31 cellular contexts compared by ENCODE assay signal in genomic region chr16:69405326-69405725, GRCh38. TPM values are rescaled to one million over a fixed set of nuclear protein-coding genes. Genes with fewer than 3 reads are reported as not detected.
A peak's percentile ranks its signal among the peaks of the same experiment; 100 is the strongest.
DNase-seq lines count a peak whose midpoint lies in the region; ATAC-seq and TF ChIP-seq lines count a peak whose summit lies in the region.
"Had no signal": no experiment of that assay in that cellular context is flagged by ENCODE, and none has a peak within 500 bp of the region (broad histone marks: within the 10 kb centered on the region; RNA-seq: fewer than 3 reads in every experiment).

No MANE protein-coding gene starts in this region.

- no peak overlapping the region for H3K4me3 ChIP-seq in GM23338
- no peak overlapping the region for H3K4me3 ChIP-seq in SK-N-MC
- H3K4me3 ChIP-seq in thyroid gland (replicated peaks in 1 of 3), result no peak overlapping the region
- no peak overlapping the region for H3K4me3 ChIP-seq in coronary artery
- H3K4me3 ChIP-seq: BLaER1, HAP-1, K562, spleen had no signal

- peaks cover 7% of the 10 kb centered on the region; the same call in 2 of the 3 replicates for H3K4me1 Mint-ChIP-seq in GM23338
- H3K4me1 Mint-ChIP-seq in mesothelial cell of epicardium, result peaks cover 65% of the 10 kb centered on the region
- H3K4me1 Mint-ChIP-seq: activated naive CD4-positive, alpha-beta T cell treated with anti-CD3 and anti-CD28 coated beads, Interleukin-2, amount 50 U/mL, for 24 hours had no signal

- H3K4me3 Mint-ChIP-seq in GM23338 (no peak overlapping the region), mesothelial cell of epicardium (no peak overlapping the region)
- H3K4me3 Mint-ChIP-seq: activated CD4-positive, alpha-beta memory T cell treated with anti-CD3 and anti-CD28 coated beads, Interleukin-2, amount 10 ng/mL, durations not matched to agents 7 days and 5 days; activated naive CD4-positive, alpha-beta T cell treated with anti-CD3 and anti-CD28 coated beads, Interleukin-2, amount 50 U/mL, for 24 hours; activated T-helper 17 cell treated with anti-CD3 and anti-CD28 coated beads, Interleukin-2, amount 50 U/mL, for 72 hours; effector memory CD8-positive, alpha-beta T cell; naive thymus-derived CD4-positive, alpha-beta T cell; stimulated activated effector memory CD8-positive, alpha-beta T cell treated with anti-CD3 and anti-CD28 coated beads, Interleukin-12 subunit alpha, Interleukin-12 subunit beta, amount 100 ng/mL, for 72 hours had no signal

- TF ChIP-seq CTCF in GM23338 (conservative IDR thresholded peaks at IDR 0.05; ENCODE audit: low read depth in 2 of 2) (no peak), mesothelial cell of epicardium (IDR thresholded peaks at IDR 0.05; ENCODE audit: unreplicated experiment) (no peak), thyroid gland (IDR thresholded peaks at IDR 0.05) (no peak), coronary artery (IDR thresholded peaks at IDR 0.05) (no peak)

- H3K36me3 Mint-ChIP-seq in GM23338 (ENCODE audit: low read depth), result no peaks in the 10 kb centered on the region
- no peaks in the 10 kb centered on the region for H3K36me3 Mint-ChIP-seq in mesothelial cell of epicardium
- H3K36me3 Mint-ChIP-seq: activated naive CD4-positive, alpha-beta T cell treated with anti-CD3 and anti-CD28 coated beads, Interleukin-2, amount 50 U/mL, for 24 hours; naive thymus-derived CD4-positive, alpha-beta T cell; stimulated activated effector memory CD8-positive, alpha-beta T cell treated with anti-CD3 and anti-CD28 coated beads, Interleukin-12 subunit alpha, Interleukin-12 subunit beta, amount 100 ng/mL, for 72 hours had no signal

- no peak for TF ChIP-seq POLR2A in thyroid gland (IDR thresholded peaks at IDR 0.05)

- H3K9me3 ChIP-seq in SK-N-MC (ENCODE audit: low read depth, low read length) (no peaks in the 10 kb centered on the region), thyroid gland (no peaks in the 10 kb centered on the region)
- H3K9me3 ChIP-seq: HAP-1, spleen had no signal

- H3K79me2 ChIP-seq in GM23338 (replicated peaks; ENCODE audit: insufficient read depth), result no peaks in the 10 kb centered on the region

- ATAC-seq in GM23338 (no peak), GM19455 (IDR thresholded peaks at IDR 0.05; ENCODE audit: unreplicated experiment) (no peak)
- ATAC-seq: activated T-helper 17 cell treated with anti-CD3 and anti-CD28 coated beads, Interleukin-2, amount 50 U/mL, for 72 hours; effector memory CD8-positive, alpha-beta T cell; K562; naive thymus-derived CD4-positive, alpha-beta T cell; stimulated activated effector memory CD8-positive, alpha-beta T cell treated with anti-CD3 and anti-CD28 coated beads, Interleukin-12 subunit alpha, Interleukin-12 subunit beta, amount 100 ng/mL, for 72 hours had no signal

- 100% methylated on average over 2 of the region's 2 CpGs for WGBS in thyroid gland, 2 donors

- no peaks in the 10 kb centered on the region for H3K27me3 Mint-ChIP-seq in GM23338 (ENCODE audit: insufficient read depth, low read depth, poor library complexity)
- no peaks in the 10 kb centered on the region for H3K27me3 Mint-ChIP-seq in mesothelial cell of epicardium (ENCODE audit: low read depth)
- H3K27me3 Mint-ChIP-seq: activated naive CD4-positive, alpha-beta T cell treated with anti-CD3 and anti-CD28 coated beads, Interleukin-2, amount 50 U/mL, for 24 hours; activated T-helper 17 cell treated with anti-CD3 and anti-CD28 coated beads, Interleukin-2, amount 50 U/mL, for 72 hours; naive thymus-derived CD4-positive, alpha-beta T cell had no signal

- H3K36me3 ChIP-seq in GM23338 (ENCODE audit: insufficient read depth) (no peaks in the 10 kb centered on the region), SK-N-MC (ENCODE audit: insufficient read depth, low read length) (no peaks in the 10 kb centered on the region), thyroid gland (no peaks in the 10 kb centered on the region)
- H3K36me3 ChIP-seq: BLaER1, HAP-1, spleen had no signal

- no peak overlapping the region for H3K9ac ChIP-seq in SK-N-MC (ENCODE audit: insufficient read length)
- H3K9ac ChIP-seq: BLaER1 had no signal

- intact Hi-C loops in thyroid gland (cut with DNase I), result loop anchor here (10.0 kb wide), 1 partner anchor 299 kb away; no protein-coding TSS in a partner anchor

- no peaks in the 10 kb centered on the region for H3F3A ChIP-seq in GM23338 (replicated peaks; ENCODE audit: low read depth)

- H3K9me2 ChIP-seq in GM23338 (ENCODE audit: insufficient read depth), result no peaks in the 10 kb centered on the region

- H3K27ac ChIP-seq in GM23338 (ENCODE audit: low read depth) (no peak overlapping the region), SK-N-MC (peak overlapping the region; percentile 31; the same call in 1 of the 2 replicates), thyroid gland (peak overlapping the region in 2 of 3 donors; percentile 32 to 73), coronary artery (no peak overlapping the region)
- H3K27ac ChIP-seq: BLaER1 had no signal

- no peaks in the 10 kb centered on the region for H4K20me1 ChIP-seq in GM23338 (replicated peaks; ENCODE audit: insufficient read depth)
- H4K20me1 ChIP-seq: BLaER1 had no signal

- H3K4me2 ChIP-seq in GM23338, result no peak overlapping the region
- H3K4me2 ChIP-seq: BLaER1 had no signal

- H3K27me3 ChIP-seq in GM23338 (ENCODE audit: insufficient read depth) (no peaks in the 10 kb centered on the region), thyroid gland (no peaks in the 10 kb centered on the region)
- H3K27me3 ChIP-seq: BLaER1, spleen had no signal

- H3K9me3 Mint-ChIP-seq in GM23338, result no peaks in the 10 kb centered on the region; the same call in 2 of the 3 replicates
- no peaks in the 10 kb centered on the region for H3K9me3 Mint-ChIP-seq in mesothelial cell of epicardium
- H3K9me3 Mint-ChIP-seq: activated CD4-positive, alpha-beta memory T cell treated with anti-CD3 and anti-CD28 coated beads, Interleukin-2, amount 10 ng/mL, durations not matched to agents 7 days and 5 days; activated naive CD4-positive, alpha-beta T cell treated with anti-CD3 and anti-CD28 coated beads, Interleukin-2, amount 50 U/mL, for 24 hours; activated T-helper 17 cell treated with anti-CD3 and anti-CD28 coated beads, Interleukin-2, amount 50 U/mL, for 72 hours; effector memory CD8-positive, alpha-beta T cell; stimulated activated effector memory CD8-positive, alpha-beta T cell treated with anti-CD3 and anti-CD28 coated beads, Interleukin-12 subunit alpha, Interleukin-12 subunit beta, amount 100 ng/mL, for 72 hours had no signal

- DNase-seq in GM23338 (ENCODE audit: low spot score), result no peak
- no peak for DNase-seq in SK-N-MC (ENCODE audit: low read depth, low spot score)
- DNase-seq in mesothelial cell of epicardium (ENCODE audit: low spot score in 2 of 2, unreplicated experiment in 2 of 2), result no peak
- DNase-seq in thyroid gland, result no peak
- no peak for DNase-seq in coronary artery (ENCODE audit: low spot score)
- DNase-seq in CD1c-positive myeloid dendritic cell (ENCODE audit: extremely low spot score), result no peak
- DNase-seq: activated CD4-positive, alpha-beta memory T cell treated with anti-CD3 and anti-CD28 coated beads, Interleukin-2, amount 10 ng/mL, durations not matched to agents 7 days and 5 days; COR-L47; DMS79; effector memory CD8-positive, alpha-beta T cell; GDM1; hippocampal formation; naive thymus-derived CD4-positive, alpha-beta T cell; NCI-H1105 treated with DMSO at 0.1 percent for 48 hours; NCI-H2029 treated with DMSO at 0.1 percent for 48 hours; NCI-H69; spleen; stimulated activated CD4-positive, alpha-beta T cell treated with anti-CD3 and anti-CD28 coated beads, Interleukin-4, amount 100 ng/mL, for 1 hour had no signal

- H3K27ac Mint-ChIP-seq in GM23338 (no peak overlapping the region), mesothelial cell of epicardium (peak overlapping the region; percentile 92)
- H3K27ac Mint-ChIP-seq: activated CD4-positive, alpha-beta memory T cell treated with anti-CD3 and anti-CD28 coated beads, Interleukin-2, amount 10 ng/mL, durations not matched to agents 7 days and 5 days; activated naive CD4-positive, alpha-beta T cell treated with anti-CD3 and anti-CD28 coated beads, Interleukin-2, amount 50 U/mL, for 24 hours; activated T-helper 17 cell treated with anti-CD3 and anti-CD28 coated beads, Interleukin-2, amount 50 U/mL, for 72 hours; effector memory CD8-positive, alpha-beta T cell; naive thymus-derived CD4-positive, alpha-beta T cell; stimulated activated effector memory CD8-positive, alpha-beta T cell treated with anti-CD3 and anti-CD28 coated beads, Interleukin-12 subunit alpha, Interleukin-12 subunit beta, amount 100 ng/mL, for 72 hours had no signal

- peak overlapping the region; percentile 59; the same call in 1 of the 2 replicates for H2AFZ ChIP-seq in GM23338

- H3K4me1 ChIP-seq in GM23338 (ENCODE audit: insufficient read depth), result peaks cover 9% of the 10 kb centered on the region
- H3K4me1 ChIP-seq in thyroid gland, result peaks cover 16% of the 10 kb centered on the region in 2 donors

TF ChIP-seq in GM23338, 12 proteins besides CTCF, POLR2A, EP300 and RAD21 (continues in another document):
- TF ChIP-seq ZNF331 (CRISPR knock-in tag; IDR thresholded peaks at IDR 0.05; ENCODE audit: low read depth) (no peak), EZH2phosphoT487 (IDR thresholded peaks at IDR 0.05; ENCODE audit: unreplicated experiment) (no peak), CREB1 (CRISPR knock-in tag; IDR thresholded peaks at IDR 0.05; ENCODE audit: low read depth) (no peak), EZH2 (IDR thresholded peaks at IDR 0.05; ENCODE audit: low read depth, unreplicated experiment) (no peak)
- TF ChIP-seq, protein P1, sequence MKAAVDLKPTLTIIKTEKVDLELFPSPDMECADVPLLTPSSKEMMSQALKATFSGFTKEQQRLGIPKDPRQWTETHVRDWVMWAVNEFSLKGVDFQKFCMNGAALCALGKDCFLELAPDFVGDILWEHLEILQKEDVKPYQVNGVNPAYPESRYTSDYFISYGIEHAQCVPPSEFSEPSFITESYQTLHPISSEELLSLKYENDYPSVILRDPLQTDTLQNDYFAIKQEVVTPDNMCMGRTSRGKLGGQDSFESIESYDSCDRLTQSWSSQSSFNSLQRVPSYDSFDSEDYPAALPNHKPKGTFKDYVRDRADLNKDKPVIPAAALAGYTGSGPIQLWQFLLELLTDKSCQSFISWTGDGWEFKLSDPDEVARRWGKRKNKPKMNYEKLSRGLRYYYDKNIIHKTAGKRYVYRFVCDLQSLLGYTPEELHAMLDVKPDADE (IDR thresholded peaks at IDR 0.05), result no peak

RNA-seq across cellular contexts. Expression of gene CYB5B, which starts 19.1 kb away (rescaled TPM):
- total RNA-seq in GM23338 (2014; rRNA removed; shearing (Covaris generic)), result 65.4 and 72.0 TPM in 2 replicates
- polyA plus RNA-seq in GM23338 (2016; fragmentation: Nextera tagmentation; extraction: Ambion mirVana), result 100 and 110 TPM in 2 replicates
- 96.6 to 102 TPM (median 101 TPM) in 3 replicates for total RNA-seq in mesothelial cell of epicardium
- 10 to 100 TPM; 40.4 to 61.5 (median 50.4) TPM for total RNA-seq in thyroid gland

RNA-seq across cellular contexts. Expression of gene TERF2, which starts 19.5 kb away (rescaled TPM):
- total RNA-seq in GM23338 (2014; rRNA removed; shearing (Covaris generic)), result 28.9 and 33.0 TPM in 2 replicates
- 10.8 and 11.4 TPM in 2 replicates for polyA plus RNA-seq in GM23338 (2016; fragmentation: Nextera tagmentation; extraction: Ambion mirVana)
- total RNA-seq in mesothelial cell of epicardium (36.8 to 42.4 TPM (median 39.2 TPM) in 3 replicates), thyroid gland (100 to 1,000 TPM in 1 of 4 donors, 10 to 100 TPM in 3; 19.8 to 110 (median 26.6) TPM)

RNA-seq across cellular contexts. Expression of gene TMED6, which starts 53.7 kb away (rescaled TPM):
- not detected in 2 replicates for total RNA-seq in GM23338 (2014; rRNA removed; shearing (Covaris generic))
- polyA plus RNA-seq in GM23338 (2016; fragmentation: Nextera tagmentation; extraction: Ambion mirVana), result 0.29 and 1.3 TPM in 2 replicates
- total RNA-seq in mesothelial cell of epicardium (1.2 to 1.7 TPM (median 1.4 TPM) in 3 replicates), thyroid gland (1 to 10 TPM in 1 of 4 donors, not detected in 3; 4.1 TPM)
- total RNA-seq: bronchial epithelial cell, frontal cortex, HT-29, M059J, omental fat pad, RPMI7951 had no signal

Comparison
In these comparisons a context has a peak if more than half of its experiments do, and no peak if none do; other contexts are left out.
1. H3K27ac ChIP-seq: peak in SK-N-MC (single experiment) and thyroid gland (2 of 3); none in GM23338 (single experiment) and coronary artery (0 of 2).